Comparison of ENCODE assay signal across 8 cellular contexts in the genomic region with DNA sequence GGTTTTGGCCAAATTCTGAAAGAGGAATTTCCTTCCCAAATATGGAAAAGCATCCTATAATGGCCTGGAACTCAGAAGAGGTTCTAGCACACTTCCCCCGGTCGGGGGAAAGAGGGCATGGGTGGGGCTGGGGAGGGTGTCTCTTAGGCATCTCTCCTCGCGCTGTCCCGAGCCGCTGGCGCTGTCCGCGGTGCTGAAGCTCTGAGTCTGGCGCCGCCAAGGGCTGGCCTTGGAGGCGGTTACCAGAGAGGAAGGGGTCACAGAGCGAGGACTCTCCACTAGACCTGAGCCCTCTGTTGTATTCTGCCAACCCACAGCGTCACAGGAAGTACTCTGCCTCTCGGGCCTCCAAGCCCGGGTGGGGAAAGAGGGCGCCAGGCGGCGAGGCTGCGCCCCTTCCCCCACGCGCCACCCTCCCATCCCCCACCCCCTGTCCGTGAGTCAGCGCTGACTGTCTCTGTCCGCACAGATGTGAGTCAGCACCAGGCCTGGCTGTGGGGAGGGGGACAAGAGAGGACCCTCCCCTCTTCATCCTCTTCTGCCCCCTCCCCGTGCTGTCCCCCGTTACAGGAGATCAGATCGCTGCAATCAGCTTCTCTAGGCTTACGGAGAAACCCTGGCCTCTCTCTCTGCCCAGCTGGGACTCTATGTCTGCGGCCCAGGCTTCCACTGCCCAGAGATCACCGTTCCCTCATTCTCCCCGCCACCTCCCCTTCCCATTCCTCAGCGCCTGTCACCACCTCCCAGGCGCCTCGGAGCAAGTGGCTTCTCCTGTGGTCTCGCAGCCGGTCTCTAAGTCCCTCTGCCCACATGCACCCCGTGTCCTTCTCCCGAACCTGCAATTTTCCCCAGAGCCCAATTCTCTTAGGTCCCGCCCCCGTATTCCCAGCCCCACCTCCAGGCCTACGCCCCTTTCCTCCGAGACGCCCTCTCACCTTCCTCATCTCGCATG. TPM values are rescaled to one million over a fixed set of nuclear protein-coding genes. Genes with fewer than 3 reads are reported as not detected.
DNase-seq lines count a peak whose midpoint lies in the region; ATAC-seq, FAIRE-seq and TF ChIP-seq lines count a peak whose summit lies in the region.

No MANE protein-coding gene starts in this region.

- intact Hi-C loops in Right ventricle myocardium inferior (cut with DNase I): no loop called here
- intact Hi-C loops in endothelial cell of umbilical vein (cut with micrococcal nuclease): no loop called here

- no peak overlapping the region for H3K27ac ChIP-seq in right atrium auricular region
- H3K27ac ChIP-seq in endothelial cell of umbilical vein (ENCODE audit: insufficient read depth, low read depth, low read length): no peak overlapping the region

- H3K9me1 ChIP-seq in endothelial cell of umbilical vein (replicated peaks; ENCODE audit: control insufficient read depth, extremely low read depth, insufficient read depth, low read length): no peaks in the 10 kb centered on the region

- H3K79me2 ChIP-seq in endothelial cell of umbilical vein (ENCODE audit: control insufficient read depth, insufficient read depth, low read length): no peaks in the 10 kb centered on the region

- dilution Hi-C loops in endothelial cell of umbilical vein (cut with MboI; ENCODE audit: extremely low pct_ligation_motif_present, low sequenced_read_pairs): no loop called here

- no peak overlapping the region for H3K4me3 Mint-ChIP-seq in activated CD8-positive, alpha-beta memory T cell treated with anti-CD3 and anti-CD28 coated beads, Interleukin-2, amount 10 ng/mL, durations not matched to agents 7 days and 5 days
- H3K4me3 Mint-ChIP-seq in naive B cell: peak overlapping the region in 2 of 8 donors; percentile 39 to 57
- H3K4me3 Mint-ChIP-seq in stimulated activated naive CD8-positive, alpha-beta T cell treated with anti-CD3 and anti-CD28 coated beads, Interleukin-15, amount 100 ng/mL, for 72 hours: no peak overlapping the region

- no peaks in the 10 kb centered on the region for H3K36me3 Mint-ChIP-seq in activated CD8-positive, alpha-beta memory T cell treated with anti-CD3 and anti-CD28 coated beads, Interleukin-2, amount 10 ng/mL, durations not matched to agents 7 days and 5 days
- peaks cover 0 to 5% of the 10 kb centered on the region in 2 donors for H3K36me3 Mint-ChIP-seq in naive B cell

- peak; percentile 65 for ATAC-seq in Right ventricle myocardium inferior
- peak; percentile 94 for ATAC-seq in activated CD8-positive, alpha-beta memory T cell treated with anti-CD3 and anti-CD28 coated beads, Interleukin-2, amount 10 ng/mL, durations not matched to agents 7 days and 5 days
- peak; percentile 71 to 72 for ATAC-seq in naive B cell (ENCODE audit: low read depth in 2 of 2)
- peak; percentile 83 for ATAC-seq in stimulated activated naive CD8-positive, alpha-beta T cell treated with anti-CD3 and anti-CD28 coated beads, Interleukin-15, amount 100 ng/mL, for 72 hours
- no peak for ATAC-seq in HG02678 (IDR thresholded peaks at IDR 0.05; ENCODE audit: unreplicated experiment)

- peaks cover 55% of the 10 kb centered on the region for H3K27me3 Mint-ChIP-seq in activated CD8-positive, alpha-beta memory T cell treated with anti-CD3 and anti-CD28 coated beads, Interleukin-2, amount 10 ng/mL, durations not matched to agents 7 days and 5 days
- H3K27me3 Mint-ChIP-seq in naive B cell: peaks cover 56 to 84% (median 72%) of the 10 kb centered on the region in 3 donors
- H3K27me3 Mint-ChIP-seq in stimulated activated naive CD8-positive, alpha-beta T cell treated with anti-CD3 and anti-CD28 coated beads, Interleukin-15, amount 100 ng/mL, for 72 hours: peaks cover 73% of the 10 kb centered on the region

- H3K4me1 ChIP-seq in right atrium auricular region: peaks cover 0 to 6% of the 10 kb centered on the region in 2 donors
- H3K4me1 ChIP-seq in endothelial cell of umbilical vein (ENCODE audit: control insufficient read depth, extremely low read depth, insufficient read depth, low read length): no peaks in the 10 kb centered on the region

- H3K36me3 ChIP-seq in right atrium auricular region (no peaks in the 10 kb centered on the region), endothelial cell of umbilical vein (ENCODE audit: control insufficient read depth in 2 of 2, extremely low read depth in 1 of 2, insufficient read depth in 2 of 2, low read length in 2 of 2) (no peaks in the 10 kb centered on the region)

- peaks cover 11 to 19% of the 10 kb centered on the region in 2 donors for H3K27me3 ChIP-seq in right atrium auricular region
- peaks cover 17 to 18% of the 10 kb centered on the region in 2 experiments for H3K27me3 ChIP-seq in endothelial cell of umbilical vein (ENCODE audit: control insufficient read depth in 2 of 2, insufficient read depth in 2 of 2, low read length in 2 of 2)

- H3K9me3 ChIP-seq in right atrium auricular region (no peaks in the 10 kb centered on the region), endothelial cell of umbilical vein (replicated peaks; ENCODE audit: control insufficient read depth, insufficient read depth, low read length) (no peaks in the 10 kb centered on the region)

- TF ChIP-seq CTCF in right atrium auricular region (IDR thresholded peaks at IDR 0.05): no peak
- no peak for TF ChIP-seq CTCF in endothelial cell of umbilical vein (IDR thresholded peaks at IDR 0.05; ENCODE audit: extremely low read depth in 1 of 2, insufficient read depth in 1 of 2, low read depth in 1 of 2, low read length in 2 of 2)

- BruUV-seq in endothelial cell of umbilical vein (replicated peaks; lab: Mats Ljungman, UMichigan): no TSS peak

- H3K4me2 ChIP-seq in endothelial cell of umbilical vein (ENCODE audit: insufficient read depth, low read length): no peak overlapping the region

- no peak overlapping the region for H3K9ac ChIP-seq in endothelial cell of umbilical vein (replicated peaks; ENCODE audit: extremely low read depth, insufficient read depth, low read length)

- H4K20me1 ChIP-seq in endothelial cell of umbilical vein (replicated peaks; ENCODE audit: control insufficient read depth, extremely low read depth, insufficient read depth, low read length): no peaks in the 10 kb centered on the region

- no peaks in the 10 kb centered on the region for H3K9me3 Mint-ChIP-seq in activated CD8-positive, alpha-beta memory T cell treated with anti-CD3 and anti-CD28 coated beads, Interleukin-2, amount 10 ng/mL, durations not matched to agents 7 days and 5 days (ENCODE audit: low read depth)
- H3K9me3 Mint-ChIP-seq in naive B cell: peaks cover 0 to 7% (median 3%) of the 10 kb centered on the region in 7 donors
- peaks cover 3 to 4% of the 10 kb centered on the region in 2 donors for H3K9me3 Mint-ChIP-seq in stimulated activated naive CD8-positive, alpha-beta T cell treated with anti-CD3 and anti-CD28 coated beads, Interleukin-15, amount 100 ng/mL, for 72 hours

- CTCF ChIA-PET in activated CD8-positive, alpha-beta memory T cell treated with anti-CD3 and anti-CD28 coated beads, Interleukin-2, amount 10 ng/mL, durations not matched to agents 7 days and 5 days (lab: Charles Lee): interaction anchor here (0.6 to 1.4 kb wide), 4 partner anchors 13 to 279 kb away, joined by 3 to 7 read pairs (median 3); no protein-coding TSS in a partner anchor
- CTCF ChIA-PET in endothelial cell of umbilical vein (lab: Charles Lee): interaction anchor here (0.7 to 1.7 kb wide), 2 partner anchors 9 to 13 kb away, joined by 3 to 9 read pairs; no protein-coding TSS in a partner anchor

- no peak overlapping the region for H2AFZ ChIP-seq in endothelial cell of umbilical vein (ENCODE audit: low read depth, low read length)

- DNase-seq in Right ventricle myocardium inferior (ENCODE audit: missing footprints) (no peak), right atrium auricular region (ENCODE audit: low spot score) (no peak), NCI-H82 (lab: John Stamatoyannopoulos, UW) (peak; percentile 86), endothelial cell of umbilical vein (ENCODE audit: low read depth, low spot score) (peak; percentile 38), naive B cell (peak; percentile 47)
- peak; percentile 79 for DNase-seq in activated CD8-positive, alpha-beta memory T cell treated with anti-CD3 and anti-CD28 coated beads, Interleukin-2, amount 10 ng/mL, durations not matched to agents 7 days and 5 days
- peak; percentile 62 to 73 for DNase-seq in stimulated activated naive CD8-positive, alpha-beta T cell treated with anti-CD3 and anti-CD28 coated beads, Interleukin-15, amount 100 ng/mL, for 72 hours

- H3K4me3 ChIP-seq in right atrium auricular region (no peak overlapping the region), endothelial cell of umbilical vein (replicated peaks in 1 of 3; ENCODE audit: insufficient read depth in 1 of 3, low read depth in 1 of 3, low read length in 3 of 3) (no peak overlapping the region)

- H3K27ac Mint-ChIP-seq in activated CD8-positive, alpha-beta memory T cell treated with anti-CD3 and anti-CD28 coated beads, Interleukin-2, amount 10 ng/mL, durations not matched to agents 7 days and 5 days: no peak overlapping the region
- peak overlapping the region in 1 of 6 donors; percentile 27 for H3K27ac Mint-ChIP-seq in naive B cell
- H3K27ac Mint-ChIP-seq in stimulated activated naive CD8-positive, alpha-beta T cell treated with anti-CD3 and anti-CD28 coated beads, Interleukin-15, amount 100 ng/mL, for 72 hours: no peak overlapping the region

- peak; percentile 38 for FAIRE-seq in endothelial cell of umbilical vein (lab: Jason Lieb, UNC)

- TF ChIP-seq POLR2A in endothelial cell of umbilical vein (IDR thresholded peaks at IDR 0.05; ENCODE audit: low read depth, low read length): no peak

- H3K4me1 Mint-ChIP-seq in activated CD8-positive, alpha-beta memory T cell treated with anti-CD3 and anti-CD28 coated beads, Interleukin-2, amount 10 ng/mL, durations not matched to agents 7 days and 5 days: no peaks in the 10 kb centered on the region
- H3K4me1 Mint-ChIP-seq in naive B cell: peaks cover 0 to 3% (median 0%) of the 10 kb centered on the region in 3 donors
- H3K4me1 Mint-ChIP-seq in stimulated activated naive CD8-positive, alpha-beta T cell treated with anti-CD3 and anti-CD28 coated beads, Interleukin-15, amount 100 ng/mL, for 72 hours: peaks cover 4% of the 10 kb centered on the region

- POLR2A ChIA-PET in endothelial cell of umbilical vein (lab: Charles Lee): no interaction called here

RNA-seq across cellular contexts. Expression of a gene that starts 0.8 kb away (rescaled TPM):
- total RNA-seq in Right ventricle myocardium inferior: not detected
- total RNA-seq in right atrium auricular region: under 1 TPM in 1 of 2 donors, not detected in 1; 0.74 TPM
- under 1 TPM in 1 of 2 experiments, not detected in 1; 0.28 TPM for total RNA-seq in activated CD8-positive, alpha-beta memory T cell treated with anti-CD3 and anti-CD28 coated beads, Interleukin-2, amount 10 ng/mL, durations not matched to agents 7 days and 5 days
- total RNA-seq in endothelial cell of umbilical vein: not detected in 2 replicates
- polyA plus RNA-seq in endothelial cell of umbilical vein: not detected in 2 replicates
- polyA plus RNA-seq in endothelial cell of umbilical vein (2011; cell fraction: cytosol; rRNA removed): not detected in 2 replicates
- 0.21 TPM in 1 of 2 replicates, not detected in the other for polyA plus RNA-seq in endothelial cell of umbilical vein (2011; cell fraction: nucleus; rRNA removed)
- polyA plus RNA-seq in endothelial cell of umbilical vein (2012): 0.11 TPM in 1 of 2 replicates, not detected in the other
- not detected in 2 replicates for polyA minus RNA-seq in endothelial cell of umbilical vein
- not detected for polyA minus RNA-seq in endothelial cell of umbilical vein (2011; cell fraction: cytosol; rRNA and poly(A)+ RNA removed)
- not detected in 2 replicates for polyA minus RNA-seq in endothelial cell of umbilical vein (2011; cell fraction: nucleus; rRNA and poly(A)+ RNA removed)
- under 1 TPM in 4 of 6 donors, not detected in 2; 0.29 to 0.80 (median 0.59) TPM for polyA plus RNA-seq in naive B cell (ENCODE audit: low read depth in 6 of 6)

RNA-seq across cellular contexts. Expression of a gene that starts 24.1 kb away (rescaled TPM):
- total RNA-seq in Right ventricle myocardium inferior (not detected), right atrium auricular region (not detected), endothelial cell of umbilical vein (not detected in 2 replicates)
- total RNA-seq in activated CD8-positive, alpha-beta memory T cell treated with anti-CD3 and anti-CD28 coated beads, Interleukin-2, amount 10 ng/mL, durations not matched to agents 7 days and 5 days: not detected
- polyA plus RNA-seq in endothelial cell of umbilical vein (not detected in 2 replicates), naive B cell (ENCODE audit: low read depth in 6 of 6) (not detected)
- polyA plus RNA-seq in endothelial cell of umbilical vein (2011; cell fraction: cytosol; rRNA removed): not detected in 2 replicates
- not detected in 2 replicates for polyA plus RNA-seq in endothelial cell of umbilical vein (2011; cell fraction: nucleus; rRNA removed)
- not detected in 2 replicates for polyA plus RNA-seq in endothelial cell of umbilical vein (2012)
- not detected in 2 replicates for polyA minus RNA-seq in endothelial cell of umbilical vein
- polyA minus RNA-seq in endothelial cell of umbilical vein (2011; cell fraction: cytosol; rRNA and poly(A)+ RNA removed): not detected
- not detected in 2 replicates for polyA minus RNA-seq in endothelial cell of umbilical vein (2011; cell fraction: nucleus; rRNA and poly(A)+ RNA removed)

RNA-seq across cellular contexts. Expression of a gene that starts 29.3 kb away (rescaled TPM):
- total RNA-seq in Right ventricle myocardium inferior (80.4 TPM), right atrium auricular region (10 to 100 TPM; 33.3 to 38.7 TPM), endothelial cell of umbilical vein (27.3 and 30.4 TPM in 2 replicates)
- 10 to 100 TPM; 48.2 to 49.0 TPM for total RNA-seq in activated CD8-positive, alpha-beta memory T cell treated with anti-CD3 and anti-CD28 coated beads, Interleukin-2, amount 10 ng/mL, durations not matched to agents 7 days and 5 days
- polyA plus RNA-seq in endothelial cell of umbilical vein (30.6 and 35.0 TPM in 2 replicates), naive B cell (ENCODE audit: low read depth in 6 of 6) (10 to 100 TPM in 1 of 6 donors, 1 to 10 TPM in 5; 1.1 to 12.9 (median 8.8) TPM)
- polyA plus RNA-seq in endothelial cell of umbilical vein (2011; cell fraction: cytosol; rRNA removed): 21.8 and 24.9 TPM in 2 replicates
- 52.8 and 54.2 TPM in 2 replicates for polyA plus RNA-seq in endothelial cell of umbilical vein (2011; cell fraction: nucleus; rRNA removed)
- 18.1 and 27.5 TPM in 2 replicates for polyA plus RNA-seq in endothelial cell of umbilical vein (2012)
- polyA minus RNA-seq in endothelial cell of umbilical vein: 35.9 and 38.8 TPM in 2 replicates
- 9.8 TPM for polyA minus RNA-seq in endothelial cell of umbilical vein (2011; cell fraction: cytosol; rRNA and poly(A)+ RNA removed)
- polyA minus RNA-seq in endothelial cell of umbilical vein (2011; cell fraction: nucleus; rRNA and poly(A)+ RNA removed): 19.6 and 21.6 TPM in 2 replicates

RNA-seq across cellular contexts. Expression of a gene that starts 54.7 kb away (rescaled TPM):
- total RNA-seq in Right ventricle myocardium inferior: 128 TPM
- total RNA-seq in right atrium auricular region: 100 to 1,000 TPM in 1 of 2 donors, 10 to 100 TPM in 1; 51.7 to 159 TPM
- 100 to 1,000 TPM; 244 to 337 TPM for total RNA-seq in activated CD8-positive, alpha-beta memory T cell treated with anti-CD3 and anti-CD28 coated beads, Interleukin-2, amount 10 ng/mL, durations not matched to agents 7 days and 5 days
- 10.7 and 16.5 TPM in 2 replicates for total RNA-seq in endothelial cell of umbilical vein
- polyA plus RNA-seq in endothelial cell of umbilical vein: 24.8 and 29.4 TPM in 2 replicates
- 15.2 and 17.9 TPM in 2 replicates for polyA plus RNA-seq in endothelial cell of umbilical vein (2011; cell fraction: cytosol; rRNA removed)
- polyA plus RNA-seq in endothelial cell of umbilical vein (2011; cell fraction: nucleus; rRNA removed): 20.2 and 22.9 TPM in 2 replicates
- polyA plus RNA-seq in endothelial cell of umbilical vein (2012): 6.8 and 13.8 TPM in 2 replicates
- polyA minus RNA-seq in endothelial cell of umbilical vein: 10.0 and 10.5 TPM in 2 replicates
- 31.2 TPM for polyA minus RNA-seq in endothelial cell of umbilical vein (2011; cell fraction: cytosol; rRNA and poly(A)+ RNA removed)
- polyA minus RNA-seq in endothelial cell of umbilical vein (2011; cell fraction: nucleus; rRNA and poly(A)+ RNA removed): 1.6 and 3.9 TPM in 2 replicates
- polyA plus RNA-seq in naive B cell (ENCODE audit: low read depth in 6 of 6): 100 to 1,000 TPM; 129 to 165 (median 149) TPM

RNA-seq across cellular contexts. Expression of a gene that starts 55.4 kb away (rescaled TPM):
- total RNA-seq in Right ventricle myocardium inferior (not detected), right atrium auricular region (not detected), endothelial cell of umbilical vein (not detected in 2 replicates)
- not detected for total RNA-seq in activated CD8-positive, alpha-beta memory T cell treated with anti-CD3 and anti-CD28 coated beads, Interleukin-2, amount 10 ng/mL, durations not matched to agents 7 days and 5 days
- polyA plus RNA-seq in endothelial cell of umbilical vein (not detected in 2 replicates), naive B cell (ENCODE audit: low read depth in 6 of 6) (not detected)
- not detected in 2 replicates for polyA plus RNA-seq in endothelial cell of umbilical vein (2011; cell fraction: cytosol; rRNA removed)
- polyA plus RNA-seq in endothelial cell of umbilical vein (2011; cell fraction: nucleus; rRNA removed): not detected in 2 replicates
- polyA plus RNA-seq in endothelial cell of umbilical vein (2012): not detected in 2 replicates
- not detected in 2 replicates for polyA minus RNA-seq in endothelial cell of umbilical vein
- not detected for polyA minus RNA-seq in endothelial cell of umbilical vein (2011; cell fraction: cytosol; rRNA and poly(A)+ RNA removed)
- not detected in 2 replicates for polyA minus RNA-seq in endothelial cell of umbilical vein (2011; cell fraction: nucleus; rRNA and poly(A)+ RNA removed)

Comparison
In these comparisons a context has a peak if more than half of its experiments do, and no peak if none do; other contexts are left out.
1. DNase-seq: peak in NCI-H82 (single experiment), activated CD8-positive, alpha-beta memory T cell treated with anti-CD3 and anti-CD28 coated beads, Interleukin-2, amount 10 ng/mL, durations not matched to agents 7 days and 5 days (single experiment), endothelial cell of umbilical vein (single experiment), naive B cell (single experiment) and stimulated activated naive CD8-positive, alpha-beta T cell treated with anti-CD3 and anti-CD28 coated beads, Interleukin-15, amount 100 ng/mL, for 72 hours (2 of 2); none in Right ventricle myocardium inferior (single experiment) and right atrium auricular region (single experiment).